Comparison of ENCODE assay signal across 1 cellular context in genomic region chr11:46719543-46720218, GRCh38.
TF ChIP-seq lines count a peak whose summit lies in the region.

No MANE protein-coding gene starts in this region.

TF ChIP-seq in GM23338, 12 proteins besides CTCF, POLR2A, EP300 and RAD21:
- TF ChIP-seq ZNF462 (CRISPR knock-in tag; IDR thresholded peaks at IDR 0.05) (no peak), JUNB (IDR thresholded peaks at IDR 0.05; ENCODE audit: unreplicated experiment) (no peak), POLR2AphosphoS5 (IDR thresholded peaks at IDR 0.05; ENCODE audit: low read depth) (no peak), EZH2phosphoT487 (IDR thresholded peaks at IDR 0.05; ENCODE audit: unreplicated experiment) (no peak)
- TF ChIP-seq, protein P1, sequence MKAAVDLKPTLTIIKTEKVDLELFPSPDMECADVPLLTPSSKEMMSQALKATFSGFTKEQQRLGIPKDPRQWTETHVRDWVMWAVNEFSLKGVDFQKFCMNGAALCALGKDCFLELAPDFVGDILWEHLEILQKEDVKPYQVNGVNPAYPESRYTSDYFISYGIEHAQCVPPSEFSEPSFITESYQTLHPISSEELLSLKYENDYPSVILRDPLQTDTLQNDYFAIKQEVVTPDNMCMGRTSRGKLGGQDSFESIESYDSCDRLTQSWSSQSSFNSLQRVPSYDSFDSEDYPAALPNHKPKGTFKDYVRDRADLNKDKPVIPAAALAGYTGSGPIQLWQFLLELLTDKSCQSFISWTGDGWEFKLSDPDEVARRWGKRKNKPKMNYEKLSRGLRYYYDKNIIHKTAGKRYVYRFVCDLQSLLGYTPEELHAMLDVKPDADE (IDR thresholded peaks at IDR 0.05): no peak
- TF ChIP-seq, protein P2, sequence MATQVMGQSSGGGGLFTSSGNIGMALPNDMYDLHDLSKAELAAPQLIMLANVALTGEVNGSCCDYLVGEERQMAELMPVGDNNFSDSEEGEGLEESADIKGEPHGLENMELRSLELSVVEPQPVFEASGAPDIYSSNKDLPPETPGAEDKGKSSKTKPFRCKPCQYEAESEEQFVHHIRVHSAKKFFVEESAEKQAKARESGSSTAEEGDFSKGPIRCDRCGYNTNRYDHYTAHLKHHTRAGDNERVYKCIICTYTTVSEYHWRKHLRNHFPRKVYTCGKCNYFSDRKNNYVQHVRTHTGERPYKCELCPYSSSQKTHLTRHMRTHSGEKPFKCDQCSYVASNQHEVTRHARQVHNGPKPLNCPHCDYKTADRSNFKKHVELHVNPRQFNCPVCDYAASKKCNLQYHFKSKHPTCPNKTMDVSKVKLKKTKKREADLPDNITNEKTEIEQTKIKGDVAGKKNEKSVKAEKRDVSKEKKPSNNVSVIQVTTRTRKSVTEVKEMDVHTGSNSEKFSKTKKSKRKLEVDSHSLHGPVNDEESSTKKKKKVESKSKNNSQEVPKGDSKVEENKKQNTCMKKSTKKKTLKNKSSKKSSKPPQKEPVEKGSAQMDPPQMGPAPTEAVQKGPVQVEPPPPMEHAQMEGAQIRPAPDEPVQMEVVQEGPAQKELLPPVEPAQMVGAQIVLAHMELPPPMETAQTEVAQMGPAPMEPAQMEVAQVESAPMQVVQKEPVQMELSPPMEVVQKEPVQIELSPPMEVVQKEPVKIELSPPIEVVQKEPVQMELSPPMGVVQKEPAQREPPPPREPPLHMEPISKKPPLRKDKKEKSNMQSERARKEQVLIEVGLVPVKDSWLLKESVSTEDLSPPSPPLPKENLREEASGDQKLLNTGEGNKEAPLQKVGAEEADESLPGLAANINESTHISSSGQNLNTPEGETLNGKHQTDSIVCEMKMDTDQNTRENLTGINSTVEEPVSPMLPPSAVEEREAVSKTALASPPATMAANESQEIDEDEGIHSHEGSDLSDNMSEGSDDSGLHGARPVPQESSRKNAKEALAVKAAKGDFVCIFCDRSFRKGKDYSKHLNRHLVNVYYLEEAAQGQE (IDR thresholded peaks at IDR 0.05; ENCODE audit: unreplicated experiment): no peak
